ENCODE assay signal across 11 cellular contexts in genomic region chr1:97904528-97904927, GRCh38. TPM values are rescaled to one million over a fixed set of nuclear protein-coding genes. Genes with fewer than 3 reads are reported as not detected.
DNase-seq lines count a peak whose midpoint lies in the region; ATAC-seq and TF ChIP-seq lines count a peak whose summit lies in the region.
"Had no signal": no experiment of that assay in that cellular context is flagged by ENCODE, and none has a peak within 500 bp of the region (broad histone marks: within the 10 kb centered on the region; RNA-seq: fewer than 3 reads in every experiment).

No MANE protein-coding gene starts in this region.

- no peak overlapping the region for H3K4me3 Mint-ChIP-seq in CD8-positive, alpha-beta T cell
- H3K4me3 Mint-ChIP-seq: T-helper 1 cell treated with Interleukin-12 subunit alpha and Interleukin-12 subunit beta and Interleukin-4 antibody, amounts not matched to agents 30 μg/mL and 1 μg/mL, for 36 hours had no signal

- CTCF ChIA-PET in CD8-positive, alpha-beta T cell (lab: Charles Lee): no interaction called here

- H3K4me1 ChIP-seq in CD8-positive, alpha-beta T cell (ENCODE audit: insufficient read depth, low read length): peaks cover 7% of the 10 kb centered on the region
- H3K4me1 ChIP-seq in mesenchymal stem cell (ENCODE audit: control insufficient read depth, insufficient read depth, low read depth, low read length): peaks cover 1% of the 10 kb centered on the region

- H3K4me1 Mint-ChIP-seq in CD8-positive, alpha-beta T cell (ENCODE audit: low read depth): peaks cover 49% of the 10 kb centered on the region

- no peak overlapping the region for H2AFZ ChIP-seq in mesenchymal stem cell (ENCODE audit: low read depth, low read length)

- H3K27me3 Mint-ChIP-seq in CD8-positive, alpha-beta T cell (ENCODE audit: low read depth): no peaks in the 10 kb centered on the region

- peak overlapping the region; percentile 37 for H3K27ac Mint-ChIP-seq in CD8-positive, alpha-beta T cell
- H3K27ac Mint-ChIP-seq: T-helper 1 cell treated with Interleukin-12 subunit alpha and Interleukin-12 subunit beta and Interleukin-4 antibody, amounts not matched to agents 30 μg/mL and 1 μg/mL, for 36 hours had no signal

- no peak overlapping the region for H2BK12ac ChIP-seq in mesenchymal stem cell (ENCODE audit: low read length in 2 of 2)

- H3K9ac ChIP-seq in mesenchymal stem cell (ENCODE audit: low read length): peak overlapping the region; percentile 61

- no peak for TF ChIP-seq CTCF in CD8-positive, alpha-beta T cell (IDR thresholded peaks at IDR 0.05)

- no peak for DNase-seq in CD8-positive, alpha-beta T cell
- DNase-seq in HCEC 1CT (peak; percentile 84), astrocyte of the hippocampus (ENCODE audit: low read depth, low spot score) (peak; percentile 30), mesenchymal stem cell (peak; percentile 62), NCI-H526 (lab: John Stamatoyannopoulos, UW) (no peak)
- DNase-seq: adrenal gland, DND-41, NCI-H1048 had no signal

- H2BK15ac ChIP-seq in mesenchymal stem cell (ENCODE audit: low read depth, poor library complexity, severe bottlenecking): no peak overlapping the region

- H3K4me2 ChIP-seq in mesenchymal stem cell (ENCODE audit: low read length, poor library complexity, severe bottlenecking): no peak overlapping the region

- H2BK120ac ChIP-seq in mesenchymal stem cell (ENCODE audit: low read depth, low read length): no peak overlapping the region

- no peak for ATAC-seq in CD8-positive, alpha-beta T cell
- ATAC-seq in HG03457 (IDR thresholded peaks at IDR 0.05; ENCODE audit: unreplicated experiment) (no peak), HG03565 (IDR thresholded peaks at IDR 0.05; ENCODE audit: unreplicated experiment) (no peak)

- H2BK5ac ChIP-seq in mesenchymal stem cell (ENCODE audit: low read depth, low read length, poor library complexity, severe bottlenecking): no peak overlapping the region

- H3K23ac ChIP-seq in mesenchymal stem cell (ENCODE audit: low read length in 2 of 2): no peak overlapping the region

- H3K9me3 Mint-ChIP-seq in CD8-positive, alpha-beta T cell: no peaks in the 10 kb centered on the region
- H3K9me3 Mint-ChIP-seq: T-helper 1 cell treated with Interleukin-12 subunit alpha and Interleukin-12 subunit beta and Interleukin-4 antibody, amounts not matched to agents 30 μg/mL and 1 μg/mL, for 36 hours had no signal

- H3K27ac ChIP-seq in CD8-positive, alpha-beta T cell (ENCODE audit: low read depth, low read length): no peak overlapping the region
- no peak overlapping the region for H3K27ac ChIP-seq in mesenchymal stem cell (ENCODE audit: low read length, poor library complexity, severe bottlenecking)
- H3K27ac ChIP-seq: adrenal gland had no signal

- no peak overlapping the region for H3K4ac ChIP-seq in mesenchymal stem cell (ENCODE audit: low read depth in 1 of 2, low read length in 2 of 2)

- no peaks in the 10 kb centered on the region for H3K9me3 ChIP-seq in CD8-positive, alpha-beta T cell (ENCODE audit: low read length)
- H3K9me3 ChIP-seq in mesenchymal stem cell (ENCODE audit: control insufficient read depth, low read length): no peaks in the 10 kb centered on the region
- H3K9me3 ChIP-seq: adrenal gland had no signal

- H3K36me3 ChIP-seq in CD8-positive, alpha-beta T cell (ENCODE audit: insufficient read depth, low read length): no peaks in the 10 kb centered on the region
- no peaks in the 10 kb centered on the region for H3K36me3 ChIP-seq in mesenchymal stem cell (ENCODE audit: control insufficient read depth in 1 of 2, insufficient read depth in 2 of 2, low read depth in 1 of 2, low read length in 2 of 2)
- H3K36me3 ChIP-seq: adrenal gland had no signal

- no peak overlapping the region for H4K8ac ChIP-seq in mesenchymal stem cell (ENCODE audit: low read length)

- POLR2A ChIA-PET in CD8-positive, alpha-beta T cell (lab: Charles Lee): interaction anchor here (0.6 kb wide), 1 partner anchor 15 kb away, joined by 3 read pairs; no protein-coding TSS in a partner anchor

- no peaks in the 10 kb centered on the region for H3K27me3 ChIP-seq in CD8-positive, alpha-beta T cell (ENCODE audit: insufficient read depth, low read length)
- no peaks in the 10 kb centered on the region for H3K27me3 ChIP-seq in mesenchymal stem cell (ENCODE audit: control insufficient read depth in 1 of 2, insufficient read depth in 1 of 2, low read length in 2 of 2)
- H3K27me3 ChIP-seq: adrenal gland had no signal

- H2AK5ac ChIP-seq in mesenchymal stem cell (ENCODE audit: low read length, severe bottlenecking): no peak overlapping the region

- H3K79me1 ChIP-seq in mesenchymal stem cell (replicated peaks; ENCODE audit: low read length, poor library complexity, severe bottlenecking): peaks cover 8% of the 10 kb centered on the region

- no peak overlapping the region for H4K91ac ChIP-seq in mesenchymal stem cell (ENCODE audit: low read length)

- H3K36me3 Mint-ChIP-seq in CD8-positive, alpha-beta T cell: peaks cover 4% of the 10 kb centered on the region

- no peak overlapping the region for H3K4me3 ChIP-seq in CD8-positive, alpha-beta T cell (ENCODE audit: low read depth, low read length)
- peak overlapping the region in 1 of 2 experiments; percentile 65 for H3K4me3 ChIP-seq in mesenchymal stem cell (ENCODE audit: insufficient read depth in 1 of 2, low read depth in 1 of 2, low read length in 2 of 2)
- H3K4me3 ChIP-seq: adrenal gland had no signal

- no peak overlapping the region for H3K18ac ChIP-seq in mesenchymal stem cell (ENCODE audit: low read depth in 1 of 2, low read length in 2 of 2)

- H3K14ac ChIP-seq in mesenchymal stem cell (ENCODE audit: low read length in 2 of 2): peak overlapping the region in 1 of 2 experiments; percentile 2

- intact Hi-C loops in CD8-positive, alpha-beta T cell (cut with DNase I, micrococcal nuclease): no loop called here

RNA-seq across cellular contexts. Expression of gene DPYD, which starts 16.3 kb away (rescaled TPM):
- 10 to 100 TPM; 24.2 to 24.9 TPM for total RNA-seq in CD8-positive, alpha-beta T cell
- 4.3 TPM for polyA plus RNA-seq in mesenchymal stem cell (2013, experiment 1 of 2)
- polyA plus RNA-seq in mesenchymal stem cell (2013, experiment 2 of 2): 4.2 TPM

Comparison
In these comparisons a context has a peak if more than half of its experiments do, and no peak if none do; other contexts are left out.
1. DNase-seq: peak in HCEC 1CT (single experiment), astrocyte of the hippocampus (single experiment) and mesenchymal stem cell (single experiment); none in CD8-positive, alpha-beta T cell (0 of 7) and NCI-H526 (0 of 2).